ENCODE assay signal across 25 cellular contexts in genomic region chr22:29175312-29175835, GRCh38. TPM values are rescaled to one million over a fixed set of nuclear protein-coding genes. Genes with fewer than 3 reads are reported as not detected.
"Had no signal": no experiment of that assay in that cellular context is flagged by ENCODE, and none has a peak within 500 bp of the region (broad histone marks: within the 10 kb centered on the region; RNA-seq: fewer than 3 reads in every experiment).

No MANE protein-coding gene starts in this region.

- DNase-seq: colonic mucosa; cortex of kidney; effector CD8-positive, alpha-beta T cell; effector memory CD8-positive, alpha-beta T cell; endodermal cell; esophagus squamous epithelium; foreskin fibroblast; foreskin melanocyte; gastrocnemius medialis; glutamatergic neuron; head of caudate nucleus; heart right ventricle; hippocampal formation; left cardiac atrium; left lung; left ventricle myocardium superior; lower lobe of right lung; mesenchymal stem cell; midbrain; naive thymus-derived CD4-positive, alpha-beta T cell had no signal

- H3K27me3 ChIP-seq: colonic mucosa, esophagus squamous epithelium, gastrocnemius medialis, heart right ventricle, left lung had no signal

- H3K27ac ChIP-seq: colonic mucosa, epithelial cell of prostate, esophagus squamous epithelium, gastrocnemius medialis, heart right ventricle, left lung, lower lobe of right lung had no signal

- H3K4me1 ChIP-seq: colonic mucosa, esophagus squamous epithelium, gastrocnemius medialis, heart right ventricle, left lung, lower lobe of right lung had no signal

- FAIRE-seq: endometrium, islet of Langerhans, keratinocyte had no signal

- H3K36me3 ChIP-seq: colonic mucosa, esophagus squamous epithelium, gastrocnemius medialis, heart right ventricle, left lung, lower lobe of right lung had no signal

- H3K4me3 ChIP-seq: colonic mucosa, esophagus squamous epithelium, gastrocnemius medialis, heart right ventricle, left lung, lower lobe of right lung had no signal

- H3K9me3 ChIP-seq: colonic mucosa, gastrocnemius medialis had no signal

- ATAC-seq: effector memory CD8-positive, alpha-beta T cell; esophagus mucosa; gastrocnemius medialis; heart right ventricle; left cardiac atrium; left lung; left ventricle myocardium superior; lower lobe of right lung; naive thymus-derived CD4-positive, alpha-beta T cell had no signal

RNA-seq across cellular contexts. Expression of gene EMID1, which starts 30.3 kb away (rescaled TPM):
- polyA plus RNA-seq: keratinocyte; naive thymus-derived CD4-positive, alpha-beta T cell had no signal
